In genomic region chr16:57245472-57246113, GRCh38 we compare ENCODE assay signal across 8 cellular contexts. TPM values are rescaled to one million over a fixed set of nuclear protein-coding genes. Genes with fewer than 3 reads are reported as not detected.
DNase-seq lines count a peak whose midpoint lies in the region; ATAC-seq and TF ChIP-seq lines count a peak whose summit lies in the region.

No MANE protein-coding gene starts in this region.

- H3K9me3 ChIP-seq in SK-N-MC (ENCODE audit: low read depth, low read length) = no peaks in the 10 kb centered on the region

- TF ChIP-seq CTCF in epithelial cell of proximal tubule (conservative IDR thresholded peaks at IDR 0.05; ENCODE audit: low read depth, low read length) = no peak

- H3K27me3 Mint-ChIP-seq in T-helper 1 cell treated with Interleukin-12 subunit alpha and Interleukin-12 subunit beta and Interleukin-4 antibody, amounts not matched to agents 30 μg/mL and 1 μg/mL, for 36 hours (ENCODE audit: low read depth) = no peaks in the 10 kb centered on the region
- no peaks in the 10 kb centered on the region for H3K27me3 Mint-ChIP-seq in naive B cell

- H3K27ac ChIP-seq in SK-N-MC = no peak overlapping the region

- peak overlapping the region; percentile 90 for H3K4me3 Mint-ChIP-seq in T-helper 1 cell treated with Interleukin-12 subunit alpha and Interleukin-12 subunit beta and Interleukin-4 antibody, amounts not matched to agents 30 μg/mL and 1 μg/mL, for 36 hours
- H3K4me3 Mint-ChIP-seq in naive B cell = peak overlapping the region; percentile 85 to 96 (median 90)

- H3K4me3 ChIP-seq in SK-N-MC (peak overlapping the region; percentile 79), epithelial cell of proximal tubule (ENCODE audit: low read depth, low read length) (peak overlapping the region; percentile 84)

- peaks cover 26% of the 10 kb centered on the region for H3K36me3 Mint-ChIP-seq in T-helper 1 cell treated with Interleukin-12 subunit alpha and Interleukin-12 subunit beta and Interleukin-4 antibody, amounts not matched to agents 30 μg/mL and 1 μg/mL, for 36 hours (ENCODE audit: low read depth)
- peaks cover 0 to 11% of the 10 kb centered on the region in 2 donors for H3K36me3 Mint-ChIP-seq in naive B cell

- H3K9me3 Mint-ChIP-seq in T-helper 1 cell treated with Interleukin-12 subunit alpha and Interleukin-12 subunit beta and Interleukin-4 antibody, amounts not matched to agents 30 μg/mL and 1 μg/mL, for 36 hours = no peaks in the 10 kb centered on the region
- H3K9me3 Mint-ChIP-seq in naive B cell = peaks cover 0 to 4% (median 0%) of the 10 kb centered on the region in 7 donors

- DNase-seq in T-helper 1 cell (no peak), SK-N-MC (ENCODE audit: low read depth, low spot score) (no peak), epithelial cell of proximal tubule (ENCODE audit: low read depth) (no peak), naive B cell (no peak), NCI-H2081 treated with DMSO at 0.1 percent for 48 hours (lab: John Stamatoyannopoulos, UW) (no peak), NCI-H2227 treated with DMSO at 0.1 percent for 48 hours (lab: John Stamatoyannopoulos, UW) (no peak)

- peak overlapping the region; percentile 82 for H3K27ac Mint-ChIP-seq in T-helper 1 cell treated with Interleukin-12 subunit alpha and Interleukin-12 subunit beta and Interleukin-4 antibody, amounts not matched to agents 30 μg/mL and 1 μg/mL, for 36 hours
- peak overlapping the region in 4 of 6 donors; percentile 3 to 95 (median 63) for H3K27ac Mint-ChIP-seq in naive B cell

- ATAC-seq in HG02981 (IDR thresholded peaks at IDR 0.05; ENCODE audit: unreplicated experiment) (peak; percentile 21), naive B cell (ENCODE audit: low read depth in 2 of 2) (peak; percentile 7 to 8)

- H3K4me1 Mint-ChIP-seq in T-helper 1 cell treated with Interleukin-12 subunit alpha and Interleukin-12 subunit beta and Interleukin-4 antibody, amounts not matched to agents 30 μg/mL and 1 μg/mL, for 36 hours (ENCODE audit: low read depth) = peaks cover 15% of the 10 kb centered on the region
- peaks cover 25 to 36% (median 33%) of the 10 kb centered on the region in 3 donors for H3K4me1 Mint-ChIP-seq in naive B cell

- peak overlapping the region; percentile 73 for H3K9ac ChIP-seq in SK-N-MC (ENCODE audit: insufficient read length)

- H3K36me3 ChIP-seq in SK-N-MC (ENCODE audit: insufficient read depth, low read length) = no peaks in the 10 kb centered on the region

RNA-seq across cellular contexts. Expression of gene ARL2BP, which starts 0.5 kb away (rescaled TPM):
- total RNA-seq in epithelial cell of proximal tubule = 44.6 and 55.7 TPM in 2 replicates
- polyA plus RNA-seq in naive B cell (ENCODE audit: low read depth in 6 of 6) = 100 to 1,000 TPM; 108 to 236 (median 132) TPM

RNA-seq across cellular contexts. Expression of gene PLLP, which starts 38.9 kb away (rescaled TPM):
- total RNA-seq in epithelial cell of proximal tubule = 2.5 and 6.1 TPM in 2 replicates
- under 1 TPM; 0.14 to 0.68 (median 0.52) TPM for polyA plus RNA-seq in naive B cell (ENCODE audit: low read depth in 6 of 6)

RNA-seq across cellular contexts. Expression of gene RSPRY1, which starts 59.5 kb away (rescaled TPM):
- 28.6 and 46.5 TPM in 2 replicates for total RNA-seq in epithelial cell of proximal tubule
- 10 to 100 TPM; 26.7 to 42.7 (median 33.5) TPM for polyA plus RNA-seq in naive B cell (ENCODE audit: low read depth in 6 of 6)

RNA-seq across cellular contexts. Expression of gene PSME3IP1, which starts 59.8 kb away (rescaled TPM):
- 79.4 and 105 TPM in 2 replicates for total RNA-seq in epithelial cell of proximal tubule
- 100 to 1,000 TPM in 1 of 6 donors, 10 to 100 TPM in 5; 85.1 to 109 (median 93.6) TPM for polyA plus RNA-seq in naive B cell (ENCODE audit: low read depth in 6 of 6)
